Comparison of ENCODE assay signal across 1 cellular context in genomic region chr4:184648220-184649025, GRCh38.
TF ChIP-seq lines count a peak whose summit lies in the region.

No MANE protein-coding gene starts in this region.

TF ChIP-seq in WTC11, 78 proteins besides CTCF, POLR2A, EP300 and RAD21 (continued from another document and continues in another):
- TF ChIP-seq E2F5 (CRISPR knock-in tag; IDR thresholded peaks at IDR 0.05) (0 out of 2 replicates have a peak, but pooled peaks have one; percentile 40), ERG (CRISPR knock-in tag; IDR thresholded peaks at IDR 0.05) (no peak), RORB (CRISPR knock-in tag; IDR thresholded peaks at IDR 0.05) (no peak), ETV6 (CRISPR knock-in tag; IDR thresholded peaks at IDR 0.05) (no peak), JAZF1 (CRISPR knock-in tag; IDR thresholded peaks at IDR 0.05) (no peak), ZNF512 (CRISPR knock-in tag; IDR thresholded peaks at IDR 0.05; ENCODE audit: borderline replicate concordance) (no peak), SMAD3 (CRISPR knock-in tag; IDR thresholded peaks at IDR 0.05; ENCODE audit: borderline replicate concordance) (peak; percentile 62; the same call in 1 of the 2 replicates), ZNF263 (CRISPR knock-in tag; IDR thresholded peaks at IDR 0.05; ENCODE audit: low read depth) (no peak), NR3C1 (CRISPR knock-in tag; conservative IDR thresholded peaks at IDR 0.05; ENCODE audit: low read depth) (no peak), IRF1 (CRISPR knock-in tag; IDR thresholded peaks at IDR 0.05) (no peak), STAT6 (CRISPR knock-in tag; conservative IDR thresholded peaks at IDR 0.05; ENCODE audit: low read depth) (no peak), MYBL2 (CRISPR knock-in tag; IDR thresholded peaks at IDR 0.05) (no peak; the same call in 1 of the 2 replicates), JUN (CRISPR knock-in tag; IDR thresholded peaks at IDR 0.05) (no peak), TEAD1 (CRISPR knock-in tag; IDR thresholded peaks at IDR 0.05) (no peak), PRDM15 (CRISPR knock-in tag; IDR thresholded peaks at IDR 0.05) (no peak), CREM (CRISPR knock-in tag; IDR thresholded peaks at IDR 0.05) (no peak), SP1 (CRISPR knock-in tag; conservative IDR thresholded peaks at IDR 0.05) (0 out of 2 replicates have a peak, but pooled peaks have one; percentile 34)
- TF ChIP-seq, protein P1, sequence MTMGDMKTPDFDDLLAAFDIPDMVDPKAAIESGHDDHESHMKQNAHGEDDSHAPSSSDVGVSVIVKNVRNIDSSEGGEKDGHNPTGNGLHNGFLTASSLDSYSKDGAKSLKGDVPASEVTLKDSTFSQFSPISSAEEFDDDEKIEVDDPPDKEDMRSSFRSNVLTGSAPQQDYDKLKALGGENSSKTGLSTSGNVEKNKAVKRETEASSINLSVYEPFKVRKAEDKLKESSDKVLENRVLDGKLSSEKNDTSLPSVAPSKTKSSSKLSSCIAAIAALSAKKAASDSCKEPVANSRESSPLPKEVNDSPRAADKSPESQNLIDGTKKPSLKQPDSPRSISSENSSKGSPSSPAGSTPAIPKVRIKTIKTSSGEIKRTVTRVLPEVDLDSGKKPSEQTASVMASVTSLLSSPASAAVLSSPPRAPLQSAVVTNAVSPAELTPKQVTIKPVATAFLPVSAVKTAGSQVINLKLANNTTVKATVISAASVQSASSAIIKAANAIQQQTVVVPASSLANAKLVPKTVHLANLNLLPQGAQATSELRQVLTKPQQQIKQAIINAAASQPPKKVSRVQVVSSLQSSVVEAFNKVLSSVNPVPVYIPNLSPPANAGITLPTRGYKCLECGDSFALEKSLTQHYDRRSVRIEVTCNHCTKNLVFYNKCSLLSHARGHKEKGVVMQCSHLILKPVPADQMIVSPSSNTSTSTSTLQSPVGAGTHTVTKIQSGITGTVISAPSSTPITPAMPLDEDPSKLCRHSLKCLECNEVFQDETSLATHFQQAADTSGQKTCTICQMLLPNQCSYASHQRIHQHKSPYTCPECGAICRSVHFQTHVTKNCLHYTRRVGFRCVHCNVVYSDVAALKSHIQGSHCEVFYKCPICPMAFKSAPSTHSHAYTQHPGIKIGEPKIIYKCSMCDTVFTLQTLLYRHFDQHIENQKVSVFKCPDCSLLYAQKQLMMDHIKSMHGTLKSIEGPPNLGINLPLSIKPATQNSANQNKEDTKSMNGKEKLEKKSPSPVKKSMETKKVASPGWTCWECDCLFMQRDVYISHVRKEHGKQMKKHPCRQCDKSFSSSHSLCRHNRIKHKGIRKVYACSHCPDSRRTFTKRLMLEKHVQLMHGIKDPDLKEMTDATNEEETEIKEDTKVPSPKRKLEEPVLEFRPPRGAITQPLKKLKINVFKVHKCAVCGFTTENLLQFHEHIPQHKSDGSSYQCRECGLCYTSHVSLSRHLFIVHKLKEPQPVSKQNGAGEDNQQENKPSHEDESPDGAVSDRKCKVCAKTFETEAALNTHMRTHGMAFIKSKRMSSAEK (CRISPR knock-in tag; IDR thresholded peaks at IDR 0.05; ENCODE audit: borderline replicate concordance): no peak
- TF ChIP-seq, protein P2, sequence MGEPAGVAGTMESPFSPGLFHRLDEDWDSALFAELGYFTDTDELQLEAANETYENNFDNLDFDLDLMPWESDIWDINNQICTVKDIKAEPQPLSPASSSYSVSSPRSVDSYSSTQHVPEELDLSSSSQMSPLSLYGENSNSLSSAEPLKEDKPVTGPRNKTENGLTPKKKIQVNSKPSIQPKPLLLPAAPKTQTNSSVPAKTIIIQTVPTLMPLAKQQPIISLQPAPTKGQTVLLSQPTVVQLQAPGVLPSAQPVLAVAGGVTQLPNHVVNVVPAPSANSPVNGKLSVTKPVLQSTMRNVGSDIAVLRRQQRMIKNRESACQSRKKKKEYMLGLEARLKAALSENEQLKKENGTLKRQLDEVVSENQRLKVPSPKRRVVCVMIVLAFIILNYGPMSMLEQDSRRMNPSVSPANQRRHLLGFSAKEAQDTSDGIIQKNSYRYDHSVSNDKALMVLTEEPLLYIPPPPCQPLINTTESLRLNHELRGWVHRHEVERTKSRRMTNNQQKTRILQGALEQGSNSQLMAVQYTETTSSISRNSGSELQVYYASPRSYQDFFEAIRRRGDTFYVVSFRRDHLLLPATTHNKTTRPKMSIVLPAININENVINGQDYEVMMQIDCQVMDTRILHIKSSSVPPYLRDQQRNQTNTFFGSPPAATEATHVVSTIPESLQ (CRISPR knock-in tag; IDR thresholded peaks at IDR 0.05): no peak
- TF ChIP-seq, protein P3, sequence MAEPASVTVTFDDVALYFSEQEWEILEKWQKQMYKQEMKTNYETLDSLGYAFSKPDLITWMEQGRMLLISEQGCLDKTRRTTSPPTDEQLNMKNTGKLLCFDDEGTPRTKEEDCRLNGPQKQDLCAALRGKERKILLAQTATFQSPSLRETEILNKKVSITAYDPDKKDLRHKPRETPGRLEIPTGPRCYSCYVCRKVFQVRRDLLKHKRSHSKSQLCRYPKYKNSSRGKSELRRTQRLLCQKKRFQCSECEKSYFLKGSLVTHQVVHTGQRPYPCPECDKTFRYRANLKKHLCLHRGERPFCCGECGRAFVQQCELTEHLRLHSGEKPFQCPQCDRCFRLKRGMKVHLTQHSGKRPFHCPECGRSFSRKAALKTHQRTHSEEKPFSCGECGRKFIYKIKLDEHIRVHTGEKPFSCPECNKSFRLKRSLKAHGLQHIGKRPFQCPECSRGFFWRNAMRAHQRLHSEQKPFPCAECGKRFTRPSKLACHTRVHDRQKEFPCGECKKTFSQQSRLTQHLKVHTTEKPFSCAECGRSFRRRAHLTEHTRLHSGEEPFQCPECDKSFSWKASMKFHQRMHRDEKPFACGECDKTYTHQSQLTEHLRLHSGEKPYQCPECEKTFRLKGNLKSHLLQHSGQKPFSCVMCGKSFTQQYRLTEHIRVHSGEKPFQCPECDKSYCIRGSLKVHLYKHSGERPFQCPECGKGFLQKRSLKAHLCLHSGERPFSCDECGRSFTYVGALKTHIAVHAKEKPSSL (CRISPR knock-in tag; conservative IDR thresholded peaks at IDR 0.05): no peak
- TF ChIP-seq, protein P4, sequence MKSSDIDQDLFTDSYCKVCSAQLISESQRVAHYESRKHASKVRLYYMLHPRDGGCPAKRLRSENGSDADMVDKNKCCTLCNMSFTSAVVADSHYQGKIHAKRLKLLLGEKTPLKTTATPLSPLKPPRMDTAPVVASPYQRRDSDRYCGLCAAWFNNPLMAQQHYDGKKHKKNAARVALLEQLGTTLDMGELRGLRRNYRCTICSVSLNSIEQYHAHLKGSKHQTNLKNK (CRISPR knock-in tag; IDR thresholded peaks at IDR 0.05): no peak
- TF ChIP-seq, protein P5, sequence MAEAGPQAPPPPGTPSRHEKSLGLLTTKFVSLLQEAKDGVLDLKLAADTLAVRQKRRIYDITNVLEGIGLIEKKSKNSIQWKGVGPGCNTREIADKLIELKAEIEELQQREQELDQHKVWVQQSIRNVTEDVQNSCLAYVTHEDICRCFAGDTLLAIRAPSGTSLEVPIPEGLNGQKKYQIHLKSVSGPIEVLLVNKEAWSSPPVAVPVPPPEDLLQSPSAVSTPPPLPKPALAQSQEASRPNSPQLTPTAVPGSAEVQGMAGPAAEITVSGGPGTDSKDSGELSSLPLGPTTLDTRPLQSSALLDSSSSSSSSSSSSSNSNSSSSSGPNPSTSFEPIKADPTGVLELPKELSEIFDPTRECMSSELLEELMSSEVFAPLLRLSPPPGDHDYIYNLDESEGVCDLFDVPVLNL (CRISPR knock-in tag; IDR thresholded peaks at IDR 0.05; ENCODE audit: borderline replicate concordance, low read depth): no peak
- TF ChIP-seq, protein P6, sequence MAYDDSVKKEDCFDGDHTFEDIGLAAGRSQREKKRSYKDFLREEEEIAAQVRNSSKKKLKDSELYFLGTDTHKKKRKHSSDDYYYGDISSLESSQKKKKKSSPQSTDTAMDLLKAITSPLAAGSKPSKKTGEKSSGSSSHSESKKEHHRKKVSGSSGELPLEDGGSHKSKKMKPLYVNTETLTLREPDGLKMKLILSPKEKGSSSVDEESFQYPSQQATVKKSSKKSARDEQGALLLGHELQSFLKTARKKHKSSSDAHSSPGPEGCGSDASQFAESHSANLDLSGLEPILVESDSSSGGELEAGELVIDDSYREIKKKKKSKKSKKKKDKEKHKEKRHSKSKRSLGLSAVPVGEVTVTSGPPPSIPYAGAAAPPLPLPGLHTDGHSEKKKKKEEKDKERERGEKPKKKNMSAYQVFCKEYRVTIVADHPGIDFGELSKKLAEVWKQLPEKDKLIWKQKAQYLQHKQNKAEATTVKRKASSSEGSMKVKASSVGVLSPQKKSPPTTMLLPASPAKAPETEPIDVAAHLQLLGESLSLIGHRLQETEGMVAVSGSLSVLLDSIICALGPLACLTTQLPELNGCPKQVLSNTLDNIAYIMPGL (CRISPR knock-in tag; IDR thresholded peaks at IDR 0.05): 0 out of 2 replicates have a peak, but pooled peaks have one; percentile 63
